Comparison of ENCODE assay signal across 15 cellular contexts in genomic region chr17:40019140-40019991, GRCh38. TPM values are rescaled to one million over a fixed set of nuclear protein-coding genes. Genes with fewer than 3 reads are reported as not detected.
DNase-seq lines count a peak whose midpoint lies in the region; ATAC-seq, FAIRE-seq and TF ChIP-seq lines count a peak whose summit lies in the region.
"Had no signal": no experiment of that assay in that cellular context is flagged by ENCODE, and none has a peak within 500 bp of the region (broad histone marks: within the 10 kb centered on the region; RNA-seq: fewer than 3 reads in every experiment).

No MANE protein-coding gene starts in this region.

- peak; percentile 60 for TF ChIP-seq POLR2A in endothelial cell of umbilical vein (IDR thresholded peaks at IDR 0.05; ENCODE audit: low read depth, low read length)

- H3K9ac ChIP-seq in NT2/D1 (ENCODE audit: insufficient read length, low read depth), result peak overlapping the region; percentile 17
- H3K9ac ChIP-seq in endothelial cell of umbilical vein (replicated peaks; ENCODE audit: extremely low read depth, insufficient read depth, low read length), result peak overlapping the region; percentile 82

- TF ChIP-seq CTCF in AG10803 (conservative IDR thresholded peaks at IDR 0.05; ENCODE audit: low read length) (0 out of 2 replicates have a peak, but pooled peaks have one; percentile 4), endothelial cell of umbilical vein (IDR thresholded peaks at IDR 0.05; ENCODE audit: extremely low read depth in 1 of 2, insufficient read depth in 1 of 2, low read depth in 1 of 2, low read length in 2 of 2) (peak; percentile 11 to 17), nephron (IDR thresholded peaks at IDR 0.05; ENCODE audit: unreplicated experiment in 3 of 3) (no peak)

- BruUV-seq in endothelial cell of umbilical vein (replicated peaks; lab: Mats Ljungman, UMichigan), result TSS peak; percentile 20

- H3K27ac Mint-ChIP-seq in nephron, result peak overlapping the region; percentile 69 to 97 (median 92)
- H3K27ac Mint-ChIP-seq: activated T-cell treated with anti-CD3 and anti-CD28 coated beads, Interleukin-2, amount 50 U/mL, for 72 hours had no signal

- FAIRE-seq in endothelial cell of umbilical vein (lab: Jason Lieb, UNC), result peak; percentile 94

- peaks cover 28% of the 10 kb centered on the region for H3K36me3 Mint-ChIP-seq in nephron (ENCODE audit: low read depth)

- H3K27me3 ChIP-seq in NT2/D1 (ENCODE audit: insufficient read depth, insufficient read length), result peaks cover 1% of the 10 kb centered on the region
- H3K27me3 ChIP-seq in endothelial cell of umbilical vein (ENCODE audit: control insufficient read depth in 2 of 2, insufficient read depth in 2 of 2, low read length in 2 of 2), result no peaks in the 10 kb centered on the region
- H3K27me3 ChIP-seq: BLaER1 treated with 17β-estradiol and CSF1 and Interleukin-3, amounts not matched to agents 10 nM and 100 nM had no signal

- CTCF ChIA-PET in endothelial cell of umbilical vein (lab: Charles Lee), result interaction anchor here (0.7 to 10.7 kb wide), 3 partner anchors 7 to 92 kb away, joined by 3 to 246 read pairs (median 9); no protein-coding TSS in a partner anchor

- H3K9me3 Mint-ChIP-seq in nephron, result no peaks in the 10 kb centered on the region
- H3K9me3 Mint-ChIP-seq: activated T-cell treated with anti-CD3 and anti-CD28 coated beads, Interleukin-2, amount 50 U/mL, for 72 hours had no signal

- peaks cover 59% of the 10 kb centered on the region for H3K36me3 ChIP-seq in NT2/D1 (ENCODE audit: insufficient read depth, insufficient read length, low read length)
- H3K36me3 ChIP-seq in endothelial cell of umbilical vein (ENCODE audit: control insufficient read depth in 2 of 2, extremely low read depth in 1 of 2, insufficient read depth in 2 of 2, low read length in 2 of 2), result peaks cover 3 to 12% of the 10 kb centered on the region in 2 experiments

- dilution Hi-C loops in endothelial cell of umbilical vein (cut with MboI; ENCODE audit: extremely low pct_ligation_motif_present, low sequenced_read_pairs), result no loop called here

- H3K4me1 Mint-ChIP-seq in nephron, result peaks cover 58% of the 10 kb centered on the region

- H3K4me3 ChIP-seq in AG10803 (ENCODE audit: low read length) (no peak overlapping the region), NT2/D1 (ENCODE audit: insufficient read length, low read depth) (no peak overlapping the region), endothelial cell of umbilical vein (replicated peaks in 1 of 3; ENCODE audit: insufficient read depth in 1 of 3, low read depth in 1 of 3, low read length in 3 of 3) (no peak overlapping the region)
- H3K4me3 ChIP-seq: BLaER1 treated with 17β-estradiol and CSF1 and Interleukin-3, amounts not matched to agents 10 nM and 100 nM had no signal

- H3K27me3 Mint-ChIP-seq in nephron (ENCODE audit: low read depth), result no peaks in the 10 kb centered on the region

- peaks cover 18% of the 10 kb centered on the region for H3K79me2 ChIP-seq in endothelial cell of umbilical vein (ENCODE audit: control insufficient read depth, insufficient read depth, low read length)

- H4K20me1 ChIP-seq in endothelial cell of umbilical vein (replicated peaks; ENCODE audit: control insufficient read depth, extremely low read depth, insufficient read depth, low read length), result no peaks in the 10 kb centered on the region
- H4K20me1 ChIP-seq: BLaER1 treated with 17β-estradiol and CSF1 and Interleukin-3, amounts not matched to agents 10 nM and 100 nM had no signal

- ATAC-seq in HG03159 (IDR thresholded peaks at IDR 0.05; ENCODE audit: unreplicated experiment), result no peak
- ATAC-seq: activated T-cell treated with anti-CD3 and anti-CD28 coated beads, Interleukin-2, amount 50 U/mL, for 72 hours had no signal

- peak overlapping the region; percentile 99 for H3K27ac ChIP-seq in endothelial cell of umbilical vein (ENCODE audit: insufficient read depth, low read depth, low read length)

- H2AFZ ChIP-seq in endothelial cell of umbilical vein (ENCODE audit: low read depth, low read length), result no peak overlapping the region

- H3K4me1 ChIP-seq in NT2/D1 (ENCODE audit: insufficient read depth, insufficient read length), result peaks cover 53% of the 10 kb centered on the region
- H3K4me1 ChIP-seq in endothelial cell of umbilical vein (ENCODE audit: control insufficient read depth, extremely low read depth, insufficient read depth, low read length), result peaks cover 89% of the 10 kb centered on the region

- DNase-seq in AG10803 (ENCODE audit: low read depth), result peak; percentile 56
- no peak for DNase-seq in NT2/D1 (ENCODE audit: low read depth, low spot score)
- peak; percentile 82 for DNase-seq in endothelial cell of umbilical vein (ENCODE audit: low read depth, low spot score)
- DNase-seq in NCI-H82 (lab: John Stamatoyannopoulos, UW), result no peak
- DNase-seq in NCI-H446 treated with DMSO at 0.1 percent for 48 hours (lab: John Stamatoyannopoulos, UW), result no peak
- DNase-seq in AML-193 (lab: John Stamatoyannopoulos, UW), result no peak
- DNase-seq: activated T-cell treated with anti-CD3 and anti-CD28 coated beads, Interleukin-2, amount 50 U/mL, for 72 hours; NCI-H69; stimulated activated CD4-positive, alpha-beta T cell treated with anti-CD3 and anti-CD28 coated beads, Interleukin-2, amount 100 ng/mL, for 24 hours had no signal

- POLR2A ChIA-PET in endothelial cell of umbilical vein (lab: Charles Lee), result interaction anchor here (0.6 kb wide), 1 partner anchor 558 kb away, joined by 3 read pairs; no protein-coding TSS in a partner anchor

- H3K9me1 ChIP-seq in endothelial cell of umbilical vein (replicated peaks; ENCODE audit: control insufficient read depth, extremely low read depth, insufficient read depth, low read length), result no peaks in the 10 kb centered on the region

- peak overlapping the region; percentile 37 to 60 (median 57) for H3K4me3 Mint-ChIP-seq in nephron
- H3K4me3 Mint-ChIP-seq: activated T-cell treated with anti-CD3 and anti-CD28 coated beads, Interleukin-2, amount 50 U/mL, for 72 hours had no signal

- intact Hi-C loops in endothelial cell of umbilical vein (cut with micrococcal nuclease), result loop anchor here (1.0 to 10.0 kb wide), 3 partner anchors 82 to 265 kb away; partner anchors contain the start of gene CDC6

- H3K4me2 ChIP-seq in endothelial cell of umbilical vein (ENCODE audit: insufficient read depth, low read length), result peak overlapping the region; percentile 3

- no peaks in the 10 kb centered on the region for H3K9me3 ChIP-seq in NT2/D1 (ENCODE audit: insufficient read depth, low read length)
- H3K9me3 ChIP-seq in endothelial cell of umbilical vein (replicated peaks; ENCODE audit: control insufficient read depth, insufficient read depth, low read length), result no peaks in the 10 kb centered on the region
- H3K9me3 ChIP-seq: BLaER1 treated with 17β-estradiol and CSF1 and Interleukin-3, amounts not matched to agents 10 nM and 100 nM had no signal

RNA-seq across cellular contexts. Expression of gene CSF3, which starts 4.1 kb away (rescaled TPM):
- 2.4 and 2.9 TPM in 2 replicates for total RNA-seq in endothelial cell of umbilical vein
- 0.80 and 1.0 TPM in 2 replicates for polyA plus RNA-seq in endothelial cell of umbilical vein
- 0.96 and 1.5 TPM in 2 replicates for polyA plus RNA-seq in endothelial cell of umbilical vein (2011; cell fraction: cytosol; rRNA removed)
- 2.5 and 2.7 TPM in 2 replicates for polyA plus RNA-seq in endothelial cell of umbilical vein (2011; cell fraction: nucleus; rRNA removed)
- 1.6 and 3.1 TPM in 2 replicates for polyA plus RNA-seq in endothelial cell of umbilical vein (2012)
- 0.21 and 0.51 TPM in 2 replicates for polyA minus RNA-seq in endothelial cell of umbilical vein
- polyA minus RNA-seq in endothelial cell of umbilical vein (2011; cell fraction: cytosol; rRNA and poly(A)+ RNA removed), result not detected
- polyA minus RNA-seq in endothelial cell of umbilical vein (2011; cell fraction: nucleus; rRNA and poly(A)+ RNA removed), result 0.72 and 1.8 TPM in 2 replicates
- total RNA-seq: activated T-cell treated with anti-CD3 and anti-CD28 coated beads, Interleukin-2, amount 50 U/mL, for 72 hours; epithelial cell of proximal tubule; mononuclear cell; T-helper 2 cell treated with Interferon-gamma antibody and Interleukin-4, amounts not matched to agents 100 ng/mL and 5 ng/mL, for 36 hours had no signal

RNA-seq across cellular contexts. Expression of gene MED24, which starts 34.8 kb away (rescaled TPM):
- total RNA-seq in endothelial cell of umbilical vein, result 120 and 124 TPM in 2 replicates
- polyA plus RNA-seq in endothelial cell of umbilical vein, result 120 and 122 TPM in 2 replicates
- 98.6 and 101 TPM in 2 replicates for polyA plus RNA-seq in endothelial cell of umbilical vein (2011; cell fraction: cytosol; rRNA removed)
- polyA plus RNA-seq in endothelial cell of umbilical vein (2011; cell fraction: nucleus; rRNA removed), result 353 and 444 TPM in 2 replicates
- polyA plus RNA-seq in endothelial cell of umbilical vein (2012), result 97.1 and 98.7 TPM in 2 replicates
- 152 and 208 TPM in 2 replicates for polyA minus RNA-seq in endothelial cell of umbilical vein
- 84.2 TPM for polyA minus RNA-seq in endothelial cell of umbilical vein (2011; cell fraction: cytosol; rRNA and poly(A)+ RNA removed)
- 180 and 192 TPM in 2 replicates for polyA minus RNA-seq in endothelial cell of umbilical vein (2011; cell fraction: nucleus; rRNA and poly(A)+ RNA removed)

RNA-seq across cellular contexts. Expression of gene PSMD3, which starts 38.8 kb away (rescaled TPM):
- total RNA-seq in endothelial cell of umbilical vein, result 136 and 142 TPM in 2 replicates
- polyA plus RNA-seq in endothelial cell of umbilical vein, result 117 and 120 TPM in 2 replicates
- 118 and 139 TPM in 2 replicates for polyA plus RNA-seq in endothelial cell of umbilical vein (2011; cell fraction: cytosol; rRNA removed)
- polyA plus RNA-seq in endothelial cell of umbilical vein (2011; cell fraction: nucleus; rRNA removed), result 111 and 117 TPM in 2 replicates
- 136 and 166 TPM in 2 replicates for polyA plus RNA-seq in endothelial cell of umbilical vein (2012)
- 106 and 111 TPM in 2 replicates for polyA minus RNA-seq in endothelial cell of umbilical vein
- polyA minus RNA-seq in endothelial cell of umbilical vein (2011; cell fraction: cytosol; rRNA and poly(A)+ RNA removed), result 66.7 TPM
- polyA minus RNA-seq in endothelial cell of umbilical vein (2011; cell fraction: nucleus; rRNA and poly(A)+ RNA removed), result 29.1 and 42.5 TPM in 2 replicates

RNA-seq across cellular contexts. Expression of gene THRA, which starts 43.4 kb away (rescaled TPM):
- 24.9 and 29.6 TPM in 2 replicates for total RNA-seq in endothelial cell of umbilical vein
- polyA plus RNA-seq in endothelial cell of umbilical vein, result 17.4 and 18.8 TPM in 2 replicates
- 17.9 and 18.5 TPM in 2 replicates for polyA plus RNA-seq in endothelial cell of umbilical vein (2011; cell fraction: cytosol; rRNA removed)
- 14.3 and 20.5 TPM in 2 replicates for polyA plus RNA-seq in endothelial cell of umbilical vein (2011; cell fraction: nucleus; rRNA removed)
- polyA plus RNA-seq in endothelial cell of umbilical vein (2012), result 22.3 and 27.8 TPM in 2 replicates
- polyA minus RNA-seq in endothelial cell of umbilical vein, result 18.1 and 19.7 TPM in 2 replicates
- polyA minus RNA-seq in endothelial cell of umbilical vein (2011; cell fraction: cytosol; rRNA and poly(A)+ RNA removed), result 7.4 TPM
- polyA minus RNA-seq in endothelial cell of umbilical vein (2011; cell fraction: nucleus; rRNA and poly(A)+ RNA removed), result 6.3 and 8.5 TPM in 2 replicates

RNA-seq across cellular contexts. Expression of gene GSDMA, which starts 56.6 kb away (rescaled TPM):
- total RNA-seq in endothelial cell of umbilical vein, result not detected in 2 replicates
- not detected in 2 replicates for polyA plus RNA-seq in endothelial cell of umbilical vein
- polyA plus RNA-seq in endothelial cell of umbilical vein (2011; cell fraction: cytosol; rRNA removed), result not detected in 2 replicates
- not detected in 2 replicates for polyA plus RNA-seq in endothelial cell of umbilical vein (2011; cell fraction: nucleus; rRNA removed)
- polyA plus RNA-seq in endothelial cell of umbilical vein (2012), result not detected in 2 replicates
- not detected in 2 replicates for polyA minus RNA-seq in endothelial cell of umbilical vein
- not detected for polyA minus RNA-seq in endothelial cell of umbilical vein (2011; cell fraction: cytosol; rRNA and poly(A)+ RNA removed)
- not detected in 2 replicates for polyA minus RNA-seq in endothelial cell of umbilical vein (2011; cell fraction: nucleus; rRNA and poly(A)+ RNA removed)

Comparison
In these comparisons a context has a peak if more than half of its experiments do, and no peak if none do; other contexts are left out.
1. DNase-seq: peak in AG10803 (single experiment) and endothelial cell of umbilical vein (single experiment); none in NT2/D1 (single experiment), NCI-H82 (single experiment), NCI-H446 treated with DMSO at 0.1 percent for 48 hours (single experiment) and AML-193 (0 of 2).
2. CTCF ChIP-seq: peak in AG10803 (single experiment) and endothelial cell of umbilical vein (2 of 2); none in nephron (0 of 3).